Comparison of ENCODE assay signal across 13 cellular contexts in the genomic region with DNA sequence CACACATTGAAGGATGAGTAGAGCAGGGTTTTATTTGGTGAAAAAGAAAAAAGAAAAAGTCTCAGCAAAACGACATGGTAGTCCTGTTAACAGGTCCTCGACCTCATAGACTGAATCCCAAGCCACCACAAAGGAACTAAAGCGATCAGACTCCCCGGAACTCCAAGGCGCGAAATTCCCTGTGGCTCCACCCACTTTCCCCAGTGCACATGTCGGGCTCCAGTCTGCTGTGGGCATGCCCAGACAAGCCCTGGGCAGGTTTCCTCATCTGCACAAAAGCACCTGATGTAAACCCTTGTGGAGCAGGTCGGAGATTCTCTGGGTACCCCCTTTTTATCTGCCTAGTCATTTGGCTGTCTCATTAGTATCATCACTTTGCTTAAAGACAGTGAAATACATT.
"Had no signal": no experiment of that assay in that cellular context is flagged by ENCODE, and none has a peak within 500 bp of the region (broad histone marks: within the 10 kb centered on the region; RNA-seq: fewer than 3 reads in every experiment).

No MANE protein-coding gene starts in this region.

- H3K36me3 ChIP-seq: esophagus muscularis mucosa, left lung, stomach had no signal

- DNase-seq: activated CD4-positive, alpha-beta T cell treated with anti-CD3 and anti-CD28 coated beads, Interleukin-2, amount 50 U/mL, for 48 hours; activated CD4-positive, CD25-positive, alpha-beta regulatory T cell treated with anti-CD3 and anti-CD28 coated beads, Interleukin-2, amount 50 U/mL, for 72 hours; activated gamma-delta T cell treated with Interleukin-2 at 50 U/mL for 16 hours; activated naive CD8-positive, alpha-beta T cell treated with anti-CD3 and anti-CD28 coated beads, Interleukin-2, amount 10 ng/mL, durations not matched to agents 7 days and 5 days; activated T-cell treated with anti-CD3 and anti-CD28 coated beads, Interleukin-2, amount 50 U/mL, for 48 hours; anterior cingulate cortex; stimulated activated CD4-positive, alpha-beta T cell treated with anti-CD3 and anti-CD28 coated beads, Interleukin-4, amount 100 ng/mL, for 4 hours; stomach; T-helper 2 cell had no signal

- H3K27ac ChIP-seq: esophagus muscularis mucosa, left lung, stomach had no signal

- ATAC-seq: left lung had no signal

- H3K4me3 ChIP-seq: esophagus muscularis mucosa, left lung, stomach had no signal

- H3K36me3 Mint-ChIP-seq: activated naive CD8-positive, alpha-beta T cell treated with anti-CD3 and anti-CD28 coated beads, Interleukin-2, amount 10 ng/mL, durations not matched to agents 7 days and 5 days; memory B cell had no signal

- H3K9me3 ChIP-seq: esophagus muscularis mucosa had no signal

- H3K27ac Mint-ChIP-seq: activated naive CD8-positive, alpha-beta T cell treated with anti-CD3 and anti-CD28 coated beads, Interleukin-2, amount 10 ng/mL, durations not matched to agents 7 days and 5 days; memory B cell; nephron had no signal

- H3K4me1 ChIP-seq: esophagus muscularis mucosa, left lung, stomach had no signal

- H3K4me1 Mint-ChIP-seq: activated naive CD8-positive, alpha-beta T cell treated with anti-CD3 and anti-CD28 coated beads, Interleukin-2, amount 10 ng/mL, durations not matched to agents 7 days and 5 days; memory B cell; nephron had no signal

- H3K4me3 Mint-ChIP-seq: activated naive CD8-positive, alpha-beta T cell treated with anti-CD3 and anti-CD28 coated beads, Interleukin-2, amount 10 ng/mL, durations not matched to agents 7 days and 5 days; memory B cell; nephron had no signal

- H3K27me3 Mint-ChIP-seq: activated naive CD8-positive, alpha-beta T cell treated with anti-CD3 and anti-CD28 coated beads, Interleukin-2, amount 10 ng/mL, durations not matched to agents 7 days and 5 days; memory B cell had no signal

- H3K27me3 ChIP-seq: esophagus muscularis mucosa, left lung, stomach had no signal
